In the genomic region with DNA sequence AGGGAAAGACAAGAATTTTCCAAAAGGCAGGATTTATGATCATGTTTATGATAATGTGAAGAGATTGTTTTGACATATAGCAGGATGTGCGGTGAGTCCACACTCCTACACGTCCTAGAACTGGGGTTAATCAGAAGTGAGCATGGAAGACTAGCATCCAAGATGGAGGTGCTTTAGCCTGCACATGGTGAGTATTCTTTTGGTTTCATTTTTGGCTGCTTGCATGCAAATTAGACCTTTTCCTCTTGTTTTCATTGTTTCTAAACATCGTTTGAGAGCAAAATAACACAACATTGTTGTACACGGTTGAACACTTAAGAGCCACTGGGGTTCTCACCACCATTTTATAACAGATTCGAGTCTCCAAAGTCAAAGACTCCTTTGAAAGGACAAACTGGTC, we compare ENCODE assay signal across 1 cellular context.
TF ChIP-seq lines count a peak whose summit lies in the region.

No MANE protein-coding gene starts in this region.

TF ChIP-seq in GM12878, 131 proteins besides CTCF, POLR2A, EP300 and RAD21:
- TF ChIP-seq STAT3 (IDR thresholded peaks at IDR 0.05; ENCODE audit: low read depth, low read length) = no peak
- no peak for TF ChIP-seq SRF (IDR thresholded peaks at IDR 0.05; ENCODE audit: low read depth in 2 of 2, low read length in 2 of 2)
- TF ChIP-seq RBBP5 (conservative IDR thresholded peaks at IDR 0.05) = no peak
- TF ChIP-seq, protein P1, sequence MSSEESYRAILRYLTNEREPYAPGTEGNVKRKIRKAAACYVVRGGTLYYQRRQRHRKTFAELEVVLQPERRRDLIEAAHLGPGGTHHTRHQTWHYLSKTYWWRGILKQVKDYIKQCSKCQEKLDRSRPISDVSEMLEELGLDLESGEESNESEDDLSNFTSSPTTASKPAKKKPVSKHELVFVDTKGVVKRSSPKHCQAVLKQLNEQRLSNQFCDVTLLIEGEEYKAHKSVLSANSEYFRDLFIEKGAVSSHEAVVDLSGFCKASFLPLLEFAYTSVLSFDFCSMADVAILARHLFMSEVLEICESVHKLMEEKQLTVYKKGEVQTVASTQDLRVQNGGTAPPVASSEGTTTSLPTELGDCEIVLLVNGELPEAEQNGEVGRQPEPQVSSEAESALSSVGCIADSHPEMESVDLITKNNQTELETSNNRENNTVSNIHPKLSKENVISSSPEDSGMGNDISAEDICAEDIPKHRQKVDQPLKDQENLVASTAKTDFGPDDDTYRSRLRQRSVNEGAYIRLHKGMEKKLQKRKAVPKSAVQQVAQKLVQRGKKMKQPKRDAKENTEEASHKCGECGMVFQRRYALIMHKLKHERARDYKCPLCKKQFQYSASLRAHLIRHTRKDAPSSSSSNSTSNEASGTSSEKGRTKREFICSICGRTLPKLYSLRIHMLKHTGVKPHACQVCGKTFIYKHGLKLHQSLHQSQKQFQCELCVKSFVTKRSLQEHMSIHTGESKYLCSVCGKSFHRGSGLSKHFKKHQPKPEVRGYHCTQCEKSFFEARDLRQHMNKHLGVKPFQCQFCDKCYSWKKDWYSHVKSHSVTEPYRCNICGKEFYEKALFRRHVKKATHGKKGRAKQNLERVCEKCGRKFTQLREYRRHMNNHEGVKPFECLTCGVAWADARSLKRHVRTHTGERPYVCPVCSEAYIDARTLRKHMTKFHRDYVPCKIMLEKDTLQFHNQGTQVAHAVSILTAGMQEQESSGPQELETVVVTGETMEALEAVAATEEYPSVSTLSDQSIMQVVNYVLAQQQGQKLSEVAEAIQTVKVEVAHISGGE (CRISPR knock-in tag; IDR thresholded peaks at IDR 0.05) = no peak
- no peak for TF ChIP-seq LARP7 (IDR thresholded peaks at IDR 0.05)
- TF ChIP-seq, protein P2, sequence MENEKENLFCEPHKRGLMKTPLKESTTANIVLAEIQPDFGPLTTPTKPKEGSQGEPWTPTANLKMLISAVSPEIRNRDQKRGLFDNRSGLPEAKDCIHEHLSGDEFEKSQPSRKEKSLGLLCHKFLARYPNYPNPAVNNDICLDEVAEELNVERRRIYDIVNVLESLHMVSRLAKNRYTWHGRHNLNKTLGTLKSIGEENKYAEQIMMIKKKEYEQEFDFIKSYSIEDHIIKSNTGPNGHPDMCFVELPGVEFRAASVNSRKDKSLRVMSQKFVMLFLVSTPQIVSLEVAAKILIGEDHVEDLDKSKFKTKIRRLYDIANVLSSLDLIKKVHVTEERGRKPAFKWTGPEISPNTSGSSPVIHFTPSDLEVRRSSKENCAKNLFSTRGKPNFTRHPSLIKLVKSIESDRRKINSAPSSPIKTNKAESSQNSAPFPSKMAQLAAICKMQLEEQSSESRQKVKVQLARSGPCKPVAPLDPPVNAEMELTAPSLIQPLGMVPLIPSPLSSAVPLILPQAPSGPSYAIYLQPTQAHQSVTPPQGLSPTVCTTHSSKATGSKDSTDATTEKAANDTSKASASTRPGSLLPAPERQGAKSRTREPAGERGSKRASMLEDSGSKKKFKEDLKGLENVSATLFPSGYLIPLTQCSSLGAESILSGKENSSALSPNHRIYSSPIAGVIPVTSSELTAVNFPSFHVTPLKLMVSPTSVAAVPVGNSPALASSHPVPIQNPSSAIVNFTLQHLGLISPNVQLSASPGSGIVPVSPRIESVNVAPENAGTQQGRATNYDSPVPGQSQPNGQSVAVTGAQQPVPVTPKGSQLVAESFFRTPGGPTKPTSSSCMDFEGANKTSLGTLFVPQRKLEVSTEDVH (IDR thresholded peaks at IDR 0.05; ENCODE audit: low read depth, partially characterized antibody) = no peak
- no peak for TF ChIP-seq ZNF217 (IDR thresholded peaks at IDR 0.05)
- TF ChIP-seq, protein P3, sequence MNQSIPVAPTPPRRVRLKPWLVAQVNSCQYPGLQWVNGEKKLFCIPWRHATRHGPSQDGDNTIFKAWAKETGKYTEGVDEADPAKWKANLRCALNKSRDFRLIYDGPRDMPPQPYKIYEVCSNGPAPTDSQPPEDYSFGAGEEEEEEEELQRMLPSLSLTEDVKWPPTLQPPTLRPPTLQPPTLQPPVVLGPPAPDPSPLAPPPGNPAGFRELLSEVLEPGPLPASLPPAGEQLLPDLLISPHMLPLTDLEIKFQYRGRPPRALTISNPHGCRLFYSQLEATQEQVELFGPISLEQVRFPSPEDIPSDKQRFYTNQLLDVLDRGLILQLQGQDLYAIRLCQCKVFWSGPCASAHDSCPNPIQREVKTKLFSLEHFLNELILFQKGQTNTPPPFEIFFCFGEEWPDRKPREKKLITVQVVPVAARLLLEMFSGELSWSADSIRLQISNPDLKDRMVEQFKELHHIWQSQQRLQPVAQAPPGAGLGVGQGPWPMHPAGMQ (IDR thresholded peaks at IDR 0.05; ENCODE audit: borderline replicate concordance) = no peak
- no peak for TF ChIP-seq PAX5 (IDR thresholded peaks at IDR 0.05; ENCODE audit: borderline replicate concordance, low read depth, low read length)
- no peak for TF ChIP-seq RFX5 (IDR thresholded peaks at IDR 0.05; ENCODE audit: low read depth, low read length)
- no peak for TF ChIP-seq JUND (IDR thresholded peaks at IDR 0.05; ENCODE audit: low read depth, low read length)
- no peak for TF ChIP-seq SMAD5 (IDR thresholded peaks at IDR 0.05; ENCODE audit: low read depth)
- TF ChIP-seq MEF2A (IDR thresholded peaks at IDR 0.05; ENCODE audit: insufficient read depth, low read depth, low read length) = no peak
- no peak for TF ChIP-seq SPI1 (IDR thresholded peaks at IDR 0.05; ENCODE audit: borderline replicate concordance, insufficient read depth, low read depth, low read length)
- TF ChIP-seq HCFC1 (IDR thresholded peaks at IDR 0.05; ENCODE audit: low read length) = no peak
- TF ChIP-seq TCF12 (IDR thresholded peaks at IDR 0.05; ENCODE audit: low read depth, low read length) = no peak
- no peak for TF ChIP-seq SUPT20H (IDR thresholded peaks at IDR 0.05; ENCODE audit: borderline replicate concordance, control insufficient read depth, low read depth, low read length)
- TF ChIP-seq ZSCAN29 (IDR thresholded peaks at IDR 0.05) = no peak
- TF ChIP-seq TCF3 (IDR thresholded peaks at IDR 0.05; ENCODE audit: borderline replicate concordance, insufficient read depth, low read depth, low read length) = no peak
TF ChIP-seq in GM12878: peak in this region for 0.
